Comparison of ENCODE assay signal across 8 cellular contexts in the genomic region with DNA sequence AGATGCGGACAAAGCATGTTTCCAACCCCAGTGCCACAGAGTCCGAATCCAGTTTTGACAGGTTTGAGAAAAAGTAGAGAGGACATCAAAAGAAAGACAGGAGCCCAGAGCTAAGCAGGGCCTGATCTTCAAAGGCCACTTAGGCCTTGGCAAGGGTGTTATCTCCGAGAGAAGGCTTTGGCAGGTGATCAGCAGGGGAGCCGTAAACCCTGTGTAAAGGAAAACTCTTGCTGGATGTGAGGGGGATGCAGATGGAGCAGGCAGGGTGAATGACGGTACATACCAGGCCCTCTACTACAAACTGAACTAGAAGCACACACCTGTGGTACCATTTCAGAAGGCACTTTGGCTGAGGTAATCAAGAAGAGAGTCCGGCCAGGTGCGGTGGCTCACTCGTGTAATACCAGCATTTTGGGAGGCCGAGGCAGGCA. TPM values are rescaled to one million over a fixed set of nuclear protein-coding genes. Genes with fewer than 3 reads are reported as not detected.
A peak's percentile ranks its signal among the peaks of the same experiment; 100 is the strongest.
DNase-seq lines count a peak whose midpoint lies in the region; ATAC-seq, FAIRE-seq and TF ChIP-seq lines count a peak whose summit lies in the region.

No MANE protein-coding gene starts in this region.

- H3K27ac Mint-ChIP-seq in CD4-positive, alpha-beta T cell, result peak overlapping the region; percentile 100

- ATAC-seq in CD4-positive, alpha-beta T cell (ENCODE audit: poor library complexity), result no peak
- ATAC-seq in HG03159 (IDR thresholded peaks at IDR 0.05; ENCODE audit: unreplicated experiment), result no peak
- ATAC-seq in GM18498 (IDR thresholded peaks at IDR 0.05; ENCODE audit: unreplicated experiment), result no peak

- H3K36me3 Mint-ChIP-seq in CD4-positive, alpha-beta T cell (ENCODE audit: low read depth), result peaks cover 44% of the 10 kb centered on the region

- H3K9ac ChIP-seq in MM.1S (ENCODE audit: low read length), result no peak overlapping the region
- H3K9ac ChIP-seq in neural cell (ENCODE audit: low read length), result peak overlapping the region; percentile 89

- H3K9me2 ChIP-seq in MM.1S (replicated peaks; ENCODE audit: insufficient read depth, low read length), result no peaks in the 10 kb centered on the region
- H3K9me2 ChIP-seq in neural cell (ENCODE audit: insufficient read depth, low read length), result no peaks in the 10 kb centered on the region

- H3F3A ChIP-seq in MM.1S (ENCODE audit: insufficient read depth, low read length) (peaks cover 32% of the 10 kb centered on the region), neural cell (ENCODE audit: insufficient read depth, low read length, poor library complexity, severe bottlenecking) (no peaks in the 10 kb centered on the region)

- H2AFZ ChIP-seq in MM.1S (ENCODE audit: low read length) (peak overlapping the region; percentile 93), neural cell (ENCODE audit: low read depth, low read length) (no peak overlapping the region)

- peak overlapping the region; percentile 99 for H3K4me3 Mint-ChIP-seq in CD4-positive, alpha-beta T cell

- H3K36me3 ChIP-seq in MM.1S (replicated peaks; ENCODE audit: insufficient read depth, low read length) (peaks cover 26% of the 10 kb centered on the region), neural cell (ENCODE audit: insufficient read depth, low read length) (peaks cover 17% of the 10 kb centered on the region)

- no peak for TF ChIP-seq CTCF in CD4-positive, alpha-beta T cell (IDR thresholded peaks at IDR 0.05)
- TF ChIP-seq CTCF in MM.1S (IDR thresholded peaks at IDR 0.05; ENCODE audit: low read length) (no peak), neural cell (IDR thresholded peaks at IDR 0.05; ENCODE audit: poor library complexity, severe bottlenecking) (no peak)

- H3K27me3 ChIP-seq in CD4-positive, alpha-beta T cell (ENCODE audit: control insufficient read depth, insufficient read depth, low read length), result no peaks in the 10 kb centered on the region
- H3K27me3 ChIP-seq in MM.1S (replicated peaks; ENCODE audit: insufficient read depth, low read length), result no peaks in the 10 kb centered on the region
- H3K27me3 ChIP-seq in neural cell (ENCODE audit: insufficient read depth, low read depth, low read length), result no peaks in the 10 kb centered on the region

- CTCF ChIA-PET in CD4-positive, alpha-beta T cell (lab: Charles Lee), result interaction anchor here (0.6 kb wide), 1 partner anchor 49 kb away, joined by 3 read pairs; no protein-coding TSS in a partner anchor

- H3K9me3 ChIP-seq in CD4-positive, alpha-beta T cell (ENCODE audit: control insufficient read depth, low read length), result no peaks in the 10 kb centered on the region
- no peaks in the 10 kb centered on the region for H3K9me3 ChIP-seq in MM.1S (replicated peaks; ENCODE audit: insufficient read depth, low read length)
- H3K9me3 ChIP-seq in neural cell (ENCODE audit: low read length), result no peaks in the 10 kb centered on the region

- peaks cover 46% of the 10 kb centered on the region for H3K4me1 Mint-ChIP-seq in CD4-positive, alpha-beta T cell (ENCODE audit: low read depth)

- TF ChIP-seq EP300 in neural cell (conservative IDR thresholded peaks at IDR 0.05; ENCODE audit: poor library complexity, severe bottlenecking), result no peak

- peak overlapping the region; percentile 99 for H3K27ac ChIP-seq in CD4-positive, alpha-beta T cell (ENCODE audit: low read depth, low read length)
- H3K27ac ChIP-seq in MM.1S (ENCODE audit: low read length) (no peak overlapping the region), cingulate gyrus (ENCODE audit: low read depth, low read length) (peak overlapping the region; percentile 98), neural cell (ENCODE audit: low read length) (peak overlapping the region; percentile 97)

- H3K4me1 ChIP-seq in MM.1S (ENCODE audit: low read length), result peaks cover 24% of the 10 kb centered on the region

- no peaks in the 10 kb centered on the region for H3K9me3 Mint-ChIP-seq in CD4-positive, alpha-beta T cell

- no peak for TF ChIP-seq RAD21 in neural cell (conservative IDR thresholded peaks at IDR 0.05)

- peaks cover 8% of the 10 kb centered on the region for H3K27me3 Mint-ChIP-seq in CD4-positive, alpha-beta T cell

- no peak for DNase-seq in CD4-positive, alpha-beta T cell
- DNase-seq in MM.1S (no peak), urothelium cell line (ENCODE audit: low spot score) (no peak)
- DNase-seq in stimulated activated CD4-positive, alpha-beta T cell treated with anti-CD3 and anti-CD28 coated beads, Interleukin-4, amount 100 ng/mL, for 1 hour, result no peak

- POLR2A ChIA-PET in CD4-positive, alpha-beta T cell (lab: Charles Lee), result interaction anchor here (1.3 to 7.3 kb wide), 5 partner anchors 16 to 114 kb away, joined by 4 to 226 read pairs (median 89); a partner anchor contains a TSS

- H3K4me3 ChIP-seq in MM.1S (ENCODE audit: low read length) (no peak overlapping the region), neural cell (ENCODE audit: low read length) (peak overlapping the region; percentile 99)

- intact Hi-C loops in CD4-positive, alpha-beta T cell (cut with DNase I, micrococcal nuclease), result loop anchor here (2.0 to 10.0 kb wide), 5 partner anchors 70 to 1620 kb away; a partner anchor contains a TSS

- FAIRE-seq in urothelium cell line (lab: Jason Lieb, UNC), result no peak

- peaks cover 43% of the 10 kb centered on the region for H3K79me2 ChIP-seq in MM.1S (ENCODE audit: low read length)
- H3K79me2 ChIP-seq in neural cell (replicated peaks; ENCODE audit: insufficient read depth, low read length), result peaks cover 33% of the 10 kb centered on the region

- peaks cover 28% of the 10 kb centered on the region for H4K20me1 ChIP-seq in MM.1S (ENCODE audit: insufficient read depth, low read length)
- peaks cover 28% of the 10 kb centered on the region for H4K20me1 ChIP-seq in neural cell (ENCODE audit: insufficient read depth)

- H3K4me2 ChIP-seq in MM.1S (ENCODE audit: low read depth, low read length), result peak overlapping the region; percentile 92; the same call in 1 of the 2 replicates
- H3K4me2 ChIP-seq in neural cell (ENCODE audit: low read length), result no peak overlapping the region

TF ChIP-seq in neural cell, 6 proteins besides CTCF, POLR2A, EP300 and RAD21:
- TF ChIP-seq POLR2AphosphoS5 (IDR thresholded peaks at IDR 0.05) (no peak), SMC3 (conservative IDR thresholded peaks at IDR 0.05; ENCODE audit: poor library complexity) (no peak)
- TF ChIP-seq, protein P1, sequence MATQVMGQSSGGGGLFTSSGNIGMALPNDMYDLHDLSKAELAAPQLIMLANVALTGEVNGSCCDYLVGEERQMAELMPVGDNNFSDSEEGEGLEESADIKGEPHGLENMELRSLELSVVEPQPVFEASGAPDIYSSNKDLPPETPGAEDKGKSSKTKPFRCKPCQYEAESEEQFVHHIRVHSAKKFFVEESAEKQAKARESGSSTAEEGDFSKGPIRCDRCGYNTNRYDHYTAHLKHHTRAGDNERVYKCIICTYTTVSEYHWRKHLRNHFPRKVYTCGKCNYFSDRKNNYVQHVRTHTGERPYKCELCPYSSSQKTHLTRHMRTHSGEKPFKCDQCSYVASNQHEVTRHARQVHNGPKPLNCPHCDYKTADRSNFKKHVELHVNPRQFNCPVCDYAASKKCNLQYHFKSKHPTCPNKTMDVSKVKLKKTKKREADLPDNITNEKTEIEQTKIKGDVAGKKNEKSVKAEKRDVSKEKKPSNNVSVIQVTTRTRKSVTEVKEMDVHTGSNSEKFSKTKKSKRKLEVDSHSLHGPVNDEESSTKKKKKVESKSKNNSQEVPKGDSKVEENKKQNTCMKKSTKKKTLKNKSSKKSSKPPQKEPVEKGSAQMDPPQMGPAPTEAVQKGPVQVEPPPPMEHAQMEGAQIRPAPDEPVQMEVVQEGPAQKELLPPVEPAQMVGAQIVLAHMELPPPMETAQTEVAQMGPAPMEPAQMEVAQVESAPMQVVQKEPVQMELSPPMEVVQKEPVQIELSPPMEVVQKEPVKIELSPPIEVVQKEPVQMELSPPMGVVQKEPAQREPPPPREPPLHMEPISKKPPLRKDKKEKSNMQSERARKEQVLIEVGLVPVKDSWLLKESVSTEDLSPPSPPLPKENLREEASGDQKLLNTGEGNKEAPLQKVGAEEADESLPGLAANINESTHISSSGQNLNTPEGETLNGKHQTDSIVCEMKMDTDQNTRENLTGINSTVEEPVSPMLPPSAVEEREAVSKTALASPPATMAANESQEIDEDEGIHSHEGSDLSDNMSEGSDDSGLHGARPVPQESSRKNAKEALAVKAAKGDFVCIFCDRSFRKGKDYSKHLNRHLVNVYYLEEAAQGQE (IDR thresholded peaks at IDR 0.05; ENCODE audit: borderline replicate concordance), result no peak

RNA-seq across cellular contexts. Expression of a gene that starts 1.4 kb away (rescaled TPM):
- total RNA-seq in CD4-positive, alpha-beta T cell, result 1,000 to 10,000 TPM; 2,404 to 2,435 TPM
- polyA plus RNA-seq in neural cell, result 982 and 1,058 TPM in 2 replicates
- 885 and 1,102 TPM in 2 replicates for polyA minus RNA-seq in neural cell

RNA-seq across cellular contexts. Expression of a gene that starts 56.0 kb away (rescaled TPM):
- under 1 TPM; 0.36 to 0.64 TPM for total RNA-seq in CD4-positive, alpha-beta T cell
- polyA plus RNA-seq in neural cell, result 0.90 TPM in 1 of 2 replicates, not detected in the other
- polyA minus RNA-seq in neural cell, result not detected in 2 replicates
